ENCODE assay signal across 29 cellular contexts in genomic region chr7:52410032-52410431, GRCh38.
"Had no signal": no experiment of that assay in that cellular context is flagged by ENCODE, and none has a peak within 500 bp of the region (broad histone marks: within the 10 kb centered on the region; RNA-seq: fewer than 3 reads in every experiment).

No MANE protein-coding gene starts in this region.

- H3K9me3 ChIP-seq: adrenal gland, Peyer's patch had no signal

- H3K4me3 ChIP-seq: adrenal gland, Peyer's patch had no signal

- H3K27me3 ChIP-seq: adrenal gland, Peyer's patch had no signal

- ATAC-seq: activated naive CD4-positive, alpha-beta T cell treated with anti-CD3 and anti-CD28 coated beads, Interleukin-2, amount 50 U/mL, for 72 hours; activated T-cell treated with anti-CD3 and anti-CD28 coated beads, Interleukin-2, amount 50 U/mL, for 4 hours; PC-3 had no signal

- DNase-seq: activated B cell treated with CpG ODN at 0.5 μM for 24 hours; activated CD4-positive, alpha-beta memory T cell treated with anti-CD3 and anti-CD28 coated beads for 36 hours; activated CD4-positive, alpha-beta T cell treated with anti-CD3 and anti-CD28 coated beads for 4 hours; activated CD4-positive, alpha-beta T cell treated with anti-CD3 and anti-CD28 coated beads, Interleukin-2, amount 50 U/mL, for 1 hour; activated CD4-positive, CD25-positive, alpha-beta regulatory T cell treated with anti-CD3 and anti-CD28 coated beads, Interleukin-2, amount 50 U/mL, for 72 hours; activated CD8-positive, alpha-beta memory T cell treated with anti-CD3 and anti-CD28 coated beads, Interleukin-2, amount 50 U/mL, for 4 hours; activated gamma-delta T cell treated with Interleukin-2 at 50 U/mL for 16 hours; activated naive CD4-positive, alpha-beta T cell treated with anti-CD3 and anti-CD28 coated beads for 36 hours; activated T-cell treated with anti-CD3 and anti-CD28 coated beads for 4 hours; activated T-cell treated with anti-CD3 and anti-CD28 coated beads, Interleukin-2, amount 50 U/mL, for 4 hours; adrenal gland; Karpas-422; KBM-7; NCI-H1105 treated with DMSO at 0.1 percent for 48 hours; NCI-H1436; NCI-H1694 treated with DMSO at 0.1 percent for 48 hours; NCI-H2029; NCI-H345; NCI-H524 treated with DMSO at 0.1 percent for 48 hours; NK-92 treated with Interleukin-12 subunit alpha and Interleukin-12 subunit beta, amount 100 ng/mL, for 24 hours; PC-3; Peyer's patch; Right ventricle myocardium superior; SW 1271; T-helper 1 cell; T-helper 2 cell; T-helper 9 cell had no signal

- H3K27ac ChIP-seq: adrenal gland, Peyer's patch, VCaP had no signal

- H3K36me3 ChIP-seq: adrenal gland, Peyer's patch had no signal

- H3K4me1 ChIP-seq: adrenal gland, Peyer's patch had no signal
